14 cellular contexts compared by ENCODE assay signal in genomic region chr5:154768207-154768606, GRCh38.
"Had no signal": no experiment of that assay in that cellular context is flagged by ENCODE, and none has a peak within 500 bp of the region (broad histone marks: within the 10 kb centered on the region; RNA-seq: fewer than 3 reads in every experiment).

No MANE protein-coding gene starts in this region.

- ATAC-seq: mucosa of descending colon, psoas muscle had no signal

- H3K27me3 ChIP-seq: dorsolateral prefrontal cortex, esophagus muscularis mucosa, sigmoid colon had no signal

- H3K27ac ChIP-seq: esophagus muscularis mucosa, psoas muscle had no signal

- H3K36me3 ChIP-seq: esophagus muscularis mucosa, sigmoid colon had no signal

- DNase-seq: activated CD4-positive, CD25-positive, alpha-beta regulatory T cell; activated naive CD4-positive, alpha-beta T cell treated with Interleukin-2 at 50 U/mL for 16 hours; anterior cingulate cortex; cerebellar nuclear complex; dorsolateral prefrontal cortex; immature natural killer cell; mucosa of descending colon; nephron progenitor cell; psoas muscle; sigmoid colon; stimulated activated CD4-positive, alpha-beta T cell treated with anti-CD3 and anti-CD28 coated beads, Interleukin-2, amount 100 ng/mL, for 24 hours; stimulated activated naive CD4-positive, alpha-beta T cell treated with Interleukin-2 at 50 U/mL for 16 hours had no signal

- H3K36me3 Mint-ChIP-seq: immature natural killer cell had no signal

- H3K4me3 ChIP-seq: dorsolateral prefrontal cortex, esophagus muscularis mucosa, mucosa of descending colon, psoas muscle, sigmoid colon, SK-N-MC had no signal

- H3K9me3 ChIP-seq: esophagus muscularis mucosa, mucosa of descending colon, psoas muscle, sigmoid colon had no signal

- H3K9me3 Mint-ChIP-seq: immature natural killer cell, nephron progenitor cell had no signal

- H3K4me3 Mint-ChIP-seq: nephron progenitor cell had no signal
